Comparison of ENCODE assay signal across 29 cellular contexts in genomic region chr14:24956104-24956503, GRCh38.
"Had no signal": no experiment of that assay in that cellular context is flagged by ENCODE, and none has a peak within 500 bp of the region (broad histone marks: within the 10 kb centered on the region; RNA-seq: fewer than 3 reads in every experiment).

No MANE protein-coding gene starts in this region.

- H3K9ac ChIP-seq: KMS-11, SK-N-SH had no signal

- H3K27me3 ChIP-seq: SJSA1 had no signal

- H2AFZ ChIP-seq: PC-9 had no signal

- DNase-seq: Karpas-422, MM.1S, MV-4-11, NCI-H1092, NCI-H1105, NCI-H1417 treated with DMSO at 0.1 percent for 48 hours, NCI-H1436 treated with DMSO at 0.1 percent for 48 hours, NCI-H1694 treated with DMSO at 0.1 percent for 48 hours, NCI-H187 treated with DMSO at 0.1 percent for 48 hours, NCI-H2029, NCI-H2081 treated with DMSO at 0.1 percent for 48 hours, NCI-H2107, NCI-H2171, NCI-H226, NCI-H446 treated with DMSO at 0.1 percent for 48 hours, NCI-H510A, NCI-H524, NCI-H526, NCI-H748 treated with DMSO at 0.1 percent for 48 hours, NCI-H82, PC-9, Right ventricle myocardium superior, RPMI8226, SHP77 treated with DMSO at 0.1 percent for 48 hours, SK-N-SH, SW 1271 had no signal

- H3K9me3 ChIP-seq: SJSA1, SK-N-SH had no signal

- H3K27ac ChIP-seq: KMS-11, PC-9, SJSA1 had no signal

- H3K4me3 ChIP-seq: PC-9, SJSA1 had no signal

- ATAC-seq: Panc1 had no signal

- H3K36me3 ChIP-seq: SJSA1 had no signal

- H3K4me2 ChIP-seq: KMS-11, PC-9, SK-N-SH had no signal
